Comparison of ENCODE assay signal across 8 cellular contexts in the genomic region with DNA sequence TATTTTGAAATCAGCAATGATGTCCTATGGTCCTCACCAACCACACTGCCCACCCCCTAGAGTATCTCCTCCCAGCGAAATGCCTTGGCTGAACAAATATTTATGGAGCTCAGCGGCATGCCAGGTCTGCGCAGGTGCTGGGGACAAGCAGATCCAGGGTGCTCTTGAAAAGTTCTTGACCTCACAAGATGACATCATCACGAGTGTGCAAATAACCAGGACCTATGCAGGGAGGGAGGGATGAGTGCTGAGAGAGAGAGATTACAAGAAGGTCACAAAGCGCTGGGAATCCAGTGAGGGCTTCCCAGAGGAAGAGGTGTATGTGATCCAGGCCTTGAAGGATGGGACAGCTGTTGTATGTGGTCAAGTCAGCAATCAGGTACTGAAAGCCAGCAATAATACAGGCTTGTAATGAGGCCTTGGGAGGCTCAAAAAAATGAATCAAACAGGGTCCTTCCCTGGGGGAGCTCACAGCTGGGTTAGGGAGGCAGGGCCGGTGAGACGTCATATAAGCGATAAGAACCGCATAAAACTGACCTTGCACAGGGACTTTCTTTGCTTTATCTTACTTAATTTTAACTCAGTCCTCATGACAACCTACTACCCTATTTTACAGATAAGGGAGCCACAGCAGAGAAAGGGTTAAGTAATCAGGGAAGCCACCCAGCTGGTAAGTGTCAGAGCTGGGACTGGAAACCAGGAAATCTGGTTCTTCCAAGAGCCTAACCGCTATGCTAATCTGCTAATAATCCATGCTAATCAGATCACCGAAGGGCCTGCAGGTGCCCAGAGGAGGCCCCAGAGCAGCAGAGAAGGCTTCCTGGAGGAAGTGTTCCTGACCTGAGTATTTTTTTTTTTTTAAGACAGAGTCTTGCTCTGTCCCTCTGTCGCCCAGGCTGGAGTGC. TPM values are rescaled to one million over a fixed set of nuclear protein-coding genes. Genes with fewer than 3 reads are reported as not detected.
DNase-seq lines count a peak whose midpoint lies in the region; ATAC-seq and TF ChIP-seq lines count a peak whose summit lies in the region.

No MANE protein-coding gene starts in this region.

- H3K36me3 ChIP-seq in spleen: peaks cover 0 to 4% (median 0%) of the 10 kb centered on the region in 6 donors

- H3K9me3 Mint-ChIP-seq in activated CD4-positive, alpha-beta T cell treated with anti-CD3 and anti-CD28 coated beads, Interleukin-2, amount 10 ng/mL, durations not matched to agents 24 days and 14 days: no peaks in the 10 kb centered on the region

- H3K4me3 ChIP-seq in spleen: peak overlapping the region in 2 of 8 donors; percentile 9 to 24

- H3K27me3 ChIP-seq in foreskin keratinocyte: no peaks in the 10 kb centered on the region
- no peaks in the 10 kb centered on the region for H3K27me3 ChIP-seq in spleen (replicated peaks in 1 of 7)

- WGBS in spleen, 5 donors: 47 to 61% (median 51%) methylated on average over 12 of the region's 12 CpGs

- H3K4me1 ChIP-seq in foreskin keratinocyte (no peaks in the 10 kb centered on the region), spleen (peaks cover 85 to 100% (median 100%) of the 10 kb centered on the region in 6 donors)

- TF ChIP-seq POLR2A in spleen (IDR thresholded peaks at IDR 0.05): no peak

- peaks cover 80% of the 10 kb centered on the region for H3K4me1 Mint-ChIP-seq in activated CD4-positive, alpha-beta T cell treated with anti-CD3 and anti-CD28 coated beads, Interleukin-2, amount 10 ng/mL, durations not matched to agents 24 days and 14 days

- H3K27me3 Mint-ChIP-seq in activated CD4-positive, alpha-beta T cell treated with anti-CD3 and anti-CD28 coated beads, Interleukin-2, amount 10 ng/mL, durations not matched to agents 24 days and 14 days: no peaks in the 10 kb centered on the region

- H3K27ac ChIP-seq in foreskin keratinocyte: no peak overlapping the region
- peak overlapping the region; percentile 55 to 96 (median 82) for H3K27ac ChIP-seq in spleen

- no peak for DNase-seq in activated CD4-positive, alpha-beta T cell treated with anti-CD3 and anti-CD28 coated beads, Interleukin-2, amount 10 ng/mL, durations not matched to agents 24 days and 14 days
- DNase-seq in activated CD4-positive, alpha-beta T cell treated with anti-CD3 and anti-CD28 coated beads for 48 hours: no peak
- DNase-seq in OCI-M1 (lab: John Stamatoyannopoulos, UW) (peak; percentile 98), foreskin keratinocyte (no peak), spleen (no peak)
- no peak for DNase-seq in stimulated activated CD4-positive, alpha-beta T cell treated with anti-CD3 and anti-CD28 coated beads, Interleukin-4, amount 100 ng/mL, for 24 hours
- DNase-seq in effector CD4-positive, alpha-beta T cell: no peak

- H3K4me3 Mint-ChIP-seq in activated CD4-positive, alpha-beta T cell treated with anti-CD3 and anti-CD28 coated beads, Interleukin-2, amount 10 ng/mL, durations not matched to agents 24 days and 14 days: no peak overlapping the region

- peak overlapping the region; percentile 1 for H3K27ac Mint-ChIP-seq in activated CD4-positive, alpha-beta T cell treated with anti-CD3 and anti-CD28 coated beads, Interleukin-2, amount 10 ng/mL, durations not matched to agents 24 days and 14 days

- H3K9me3 ChIP-seq in spleen: no peaks in the 10 kb centered on the region

- no peaks in the 10 kb centered on the region for H3K36me3 Mint-ChIP-seq in activated CD4-positive, alpha-beta T cell treated with anti-CD3 and anti-CD28 coated beads, Interleukin-2, amount 10 ng/mL, durations not matched to agents 24 days and 14 days (ENCODE audit: low read depth)

- intact Hi-C loops in activated CD4-positive, alpha-beta T cell treated with anti-CD3 and anti-CD28 coated beads, Interleukin-2, amount 10 ng/mL, durations not matched to agents 24 days and 14 days (cut with micrococcal nuclease): loop anchor here (10.0 kb wide), 1 partner anchor 418 kb away; no protein-coding TSS in a partner anchor
- intact Hi-C loops in spleen (cut with DNase I; ENCODE audit: low total_unique reads): no loop called here

- no peak for TF ChIP-seq CTCF in foreskin keratinocyte (conservative IDR thresholded peaks at IDR 0.05)
- TF ChIP-seq CTCF in spleen (IDR thresholded peaks at IDR 0.05 in 8 of 11, conservative IDR thresholded peaks at IDR 0.05 in 3 of 11): no peak

- peak; percentile 19 for ATAC-seq in foreskin keratinocyte
- no peak for ATAC-seq in GM18498 (IDR thresholded peaks at IDR 0.05; ENCODE audit: unreplicated experiment)

RNA-seq across cellular contexts. Expression of a gene that starts 8.2 kb away (rescaled TPM):
- 22.7 and 23.8 TPM in 2 replicates for total RNA-seq in activated CD4-positive, alpha-beta T cell treated with anti-CD3 and anti-CD28 coated beads, Interleukin-2, amount 10 ng/mL, durations not matched to agents 24 days and 14 days
- 1.9 and 3.5 TPM in 2 replicates for total RNA-seq in foreskin keratinocyte
- polyA plus RNA-seq in foreskin keratinocyte: 1.2 and 2.3 TPM in 2 replicates
- 100 to 1,000 TPM in 3 of 7 donors, 10 to 100 TPM in 4; 77.7 to 139 (median 84.8) TPM for total RNA-seq in spleen
- polyA plus RNA-seq in spleen: 10 to 100 TPM; 11.6 to 49.3 (median 13.1) TPM

RNA-seq across cellular contexts. Expression of a gene that starts 56.1 kb away (rescaled TPM):
- total RNA-seq in activated CD4-positive, alpha-beta T cell treated with anti-CD3 and anti-CD28 coated beads, Interleukin-2, amount 10 ng/mL, durations not matched to agents 24 days and 14 days: 3,383 and 3,385 TPM in 2 replicates
- total RNA-seq in foreskin keratinocyte (2,535 and 3,000 TPM in 2 replicates), spleen (1,000 to 10,000 TPM; 1,482 to 2,624 (median 2,197) TPM)
- polyA plus RNA-seq in foreskin keratinocyte (4,692 and 4,741 TPM in 2 replicates), spleen (1,000 to 10,000 TPM; 4,940 to 5,449 (median 5,352) TPM)
